Comparison of ENCODE assay signal across 9 cellular contexts in the genomic region with DNA sequence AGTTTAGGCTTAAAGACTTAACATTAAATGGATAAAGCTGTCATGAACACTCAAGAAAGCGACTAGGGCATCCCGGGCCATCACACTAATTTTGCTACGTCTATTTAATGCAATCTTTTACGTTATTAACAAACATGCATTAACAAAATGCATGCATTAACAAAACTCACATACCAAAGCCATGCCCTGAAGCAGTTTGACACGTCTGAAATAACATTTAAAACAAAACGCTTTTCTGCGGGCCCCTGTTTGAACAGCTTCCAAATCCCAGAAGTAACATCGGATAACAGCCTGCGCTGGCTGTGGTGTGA. TPM values are rescaled to one million over a fixed set of nuclear protein-coding genes. Genes with fewer than 3 reads are reported as not detected.
DNase-seq lines count a peak whose midpoint lies in the region; ATAC-seq and TF ChIP-seq lines count a peak whose summit lies in the region.
"Had no signal": no experiment of that assay in that cellular context is flagged by ENCODE, and none has a peak within 500 bp of the region (broad histone marks: within the 10 kb centered on the region; RNA-seq: fewer than 3 reads in every experiment).

No MANE protein-coding gene starts in this region.

- H3K9me3 Mint-ChIP-seq in central memory CD8-positive, alpha-beta T cell: no peaks in the 10 kb centered on the region

- H3K36me3 Mint-ChIP-seq in central memory CD8-positive, alpha-beta T cell (ENCODE audit: insufficient read depth): peaks cover 4% of the 10 kb centered on the region

- no peak for DNase-seq in AG04450 (ENCODE audit: low read depth, low spot score)
- no peak for DNase-seq in LNCaP clone FGC (ENCODE audit: low read depth)
- DNase-seq in central memory CD8-positive, alpha-beta T cell (ENCODE audit: low spot score in 2 of 2): no peak
- no peak for DNase-seq in stimulated activated CD4-positive, alpha-beta T cell treated with anti-CD3 and anti-CD28 coated beads, Interleukin-4, amount 100 ng/mL, for 4 hours
- no peak for DNase-seq in stimulated activated CD4-positive, alpha-beta T cell treated with anti-CD3 and anti-CD28 coated beads, Interleukin-1b, Interleukin-23, amount 100 ng/mL, for 48 hours
- DNase-seq in RPMI8226: no peak
- DNase-seq: NCI-H2029 treated with DMSO at 0.1 percent for 48 hours had no signal

- H3K9me3 ChIP-seq in AG04450 (ENCODE audit: control insufficient read depth, insufficient read depth, low read length): no peaks in the 10 kb centered on the region; the same call in 1 of the 2 replicates
- no peaks in the 10 kb centered on the region for H3K9me3 ChIP-seq in muscle layer of colon (ENCODE audit: low read length)

- TF ChIP-seq CTCF in AG04450 (IDR thresholded peaks at IDR 0.05; ENCODE audit: low read depth, low read length) (no peak), LNCaP clone FGC (IDR thresholded peaks at IDR 0.05; ENCODE audit: control insufficient read depth, extremely low read depth, insufficient read depth) (no peak)

- peaks cover 8% of the 10 kb centered on the region for H3K27me3 Mint-ChIP-seq in central memory CD8-positive, alpha-beta T cell

- peak overlapping the region; percentile 86 for H3K27ac Mint-ChIP-seq in central memory CD8-positive, alpha-beta T cell (ENCODE audit: low read depth)

- no peak overlapping the region for H3K9ac ChIP-seq in muscle layer of colon (ENCODE audit: low read length)

- POLR2A ChIA-PET in AG04450 (lab: Yijun Ruan, JAX): no interaction called here

- peaks cover 9% of the 10 kb centered on the region for H3K4me1 Mint-ChIP-seq in central memory CD8-positive, alpha-beta T cell

- H3K27ac ChIP-seq in AG04450 (ENCODE audit: low read depth, low read length) (no peak overlapping the region), muscle layer of colon (ENCODE audit: low read depth, low read length) (no peak overlapping the region)

- no peaks in the 10 kb centered on the region for H3K4me1 ChIP-seq in muscle layer of colon (ENCODE audit: insufficient read depth, low read length)

- H3K4me3 ChIP-seq in AG04450 (ENCODE audit: low read depth, low read length) (peak overlapping the region; percentile 36), LNCaP clone FGC (ENCODE audit: low read depth, low read length) (peak overlapping the region; percentile 53), muscle layer of colon (ENCODE audit: low read depth in 1 of 2, low read length in 2 of 2) (peak overlapping the region; percentile 42 to 49)

- no peak for ATAC-seq in central memory CD8-positive, alpha-beta T cell (replicated peaks; ENCODE audit: extremely low read depth, poor library complexity, severe bottlenecking)
- no peak for ATAC-seq in HG02852 (IDR thresholded peaks at IDR 0.05; ENCODE audit: unreplicated experiment)

- CTCF ChIA-PET in AG04450 (lab: Charles Lee): interaction anchor here (0.7 kb wide), 1 partner anchor 38 kb away, joined by 3 read pairs; no protein-coding TSS in a partner anchor

- H3K36me3 ChIP-seq in muscle layer of colon (ENCODE audit: insufficient read depth, low read length): no peaks in the 10 kb centered on the region

- H3K27me3 ChIP-seq in AG04450 (ENCODE audit: control insufficient read depth, insufficient read depth, low read length) (peaks cover 19% of the 10 kb centered on the region), muscle layer of colon (ENCODE audit: control insufficient read depth in 1 of 2, insufficient read depth in 2 of 2, low read length in 2 of 2) (no peaks in the 10 kb centered on the region)

- peak overlapping the region; percentile 97 for H3K4me3 Mint-ChIP-seq in central memory CD8-positive, alpha-beta T cell

RNA-seq across cellular contexts. Expression of a gene that starts 0.5 kb away (rescaled TPM):
- 0.40 and 0.50 TPM in 2 replicates for polyA plus RNA-seq in AG04450 (2011; rRNA removed)
- polyA minus RNA-seq in AG04450 (2011; rRNA and poly(A)+ RNA removed): 0.35 and 0.41 TPM in 2 replicates
